ENCODE assay signal across 1 cellular context in genomic region chr18:46917808-46918600, GRCh38.
TF ChIP-seq lines count a peak whose summit lies in the region.

No MANE protein-coding gene starts in this region.

TF ChIP-seq in HepG2, 621 proteins besides CTCF, POLR2A, EP300 and RAD21 (continued from another document):
- TF ChIP-seq NR0B2 (CRISPR knock-in tag; IDR thresholded peaks at IDR 0.05) (no peak), ESRRA (CRISPR knock-in tag; IDR thresholded peaks at IDR 0.05; ENCODE audit: low read depth) (peak; percentile 63; the same call in 1 of the 2 replicates), ZBTB33 (CRISPR knock-in tag; IDR thresholded peaks at IDR 0.05) (peak; percentile 56; the same call in 1 of the 2 replicates), KLF6 (CRISPR knock-in tag; IDR thresholded peaks at IDR 0.05) (no peak), ZNF7 (CRISPR knock-in tag; IDR thresholded peaks at IDR 0.05) (0 out of 2 replicates have a peak, but pooled peaks have one; percentile 36), ZNF138 (CRISPR knock-in tag; IDR thresholded peaks at IDR 0.05; ENCODE audit: low read depth) (no peak), RFX3 (CRISPR knock-in tag; IDR thresholded peaks at IDR 0.05) (no peak), NONO (IDR thresholded peaks at IDR 0.05) (no peak), NONO (CRISPR knock-in tag; conservative IDR thresholded peaks at IDR 0.05) (0 out of 2 replicates have a peak, but pooled peaks have one; percentile 35), BCL3 (CRISPR knock-in tag; IDR thresholded peaks at IDR 0.05) (no peak), IRF2 (CRISPR knock-in tag; IDR thresholded peaks at IDR 0.05) (no peak)
